8 cellular contexts compared by ENCODE assay signal in the genomic region with DNA sequence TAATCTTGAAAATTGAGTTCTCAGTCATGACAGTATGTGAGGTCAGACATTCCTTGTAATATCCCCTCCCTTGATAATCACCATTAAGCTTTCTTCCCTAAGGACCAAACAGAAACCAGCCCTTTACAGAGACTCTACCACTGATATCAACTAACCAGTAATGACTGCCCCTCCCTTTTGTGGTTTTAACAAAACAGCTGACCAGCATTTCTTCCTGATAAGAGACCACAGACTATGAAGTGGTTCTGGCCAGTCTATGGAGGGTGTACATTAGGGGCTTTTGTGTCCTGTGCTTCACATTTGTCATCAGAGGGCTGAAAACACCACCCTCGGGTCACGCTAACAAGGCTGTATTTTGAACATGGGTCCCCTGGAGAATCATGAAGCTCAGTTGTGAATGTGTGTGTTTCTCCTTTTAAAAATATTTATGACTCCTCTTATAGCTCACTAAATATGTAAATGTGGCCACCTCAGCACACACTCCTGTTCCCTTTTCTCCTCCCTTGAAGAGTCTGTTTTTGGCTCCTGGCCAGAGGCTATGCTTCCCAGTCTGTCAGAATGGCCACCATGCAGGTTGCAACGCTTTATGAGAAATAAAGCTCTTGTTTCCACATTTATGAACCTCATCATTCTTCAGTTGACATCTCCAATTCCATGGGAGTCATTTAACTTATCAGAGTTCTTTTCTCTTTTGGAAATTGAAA.
DNase-seq lines count a peak whose midpoint lies in the region; ATAC-seq, FAIRE-seq and TF ChIP-seq lines count a peak whose summit lies in the region.

No MANE protein-coding gene starts in this region.

- H3K27me3 ChIP-seq in astrocyte (ENCODE audit: insufficient read depth, low read length) = no peaks in the 10 kb centered on the region
- no peaks in the 10 kb centered on the region for H3K27me3 ChIP-seq in dorsolateral prefrontal cortex

- no peaks in the 10 kb centered on the region for H3K79me2 ChIP-seq in astrocyte (ENCODE audit: insufficient read depth, low read length)

- H3K4me3 ChIP-seq in astrocyte (ENCODE audit: insufficient read depth, low read depth, low read length) (no peak overlapping the region), dorsolateral prefrontal cortex (no peak overlapping the region)

- no peak for TF ChIP-seq CTCF in CD14-positive monocyte (IDR thresholded peaks at IDR 0.05)
- TF ChIP-seq CTCF in astrocyte (IDR thresholded peaks at IDR 0.05; ENCODE audit: insufficient read depth, low read depth, low read length) = no peak
- no peak for TF ChIP-seq CTCF in RWPE1 (conservative IDR thresholded peaks at IDR 0.05; ENCODE audit: low read depth)
- no peak for TF ChIP-seq CTCF in dorsolateral prefrontal cortex (IDR thresholded peaks at IDR 0.05 in 54 of 56, conservative IDR thresholded peaks at IDR 0.05 in 2 of 56; ENCODE audit: low read depth in 1 of 56, partially characterized antibody in 56 of 56)

- H3K9me3 Mint-ChIP-seq in CD14-positive monocyte (no peaks in the 10 kb centered on the region), astrocyte (ENCODE audit: unreplicated experiment) (no peaks in the 10 kb centered on the region)

- H3K9me3 ChIP-seq in astrocyte (ENCODE audit: insufficient read depth, low read depth, low read length) = no peaks in the 10 kb centered on the region

- peaks cover 22% of the 10 kb centered on the region for H3K4me1 Mint-ChIP-seq in CD14-positive monocyte
- peaks cover 21% of the 10 kb centered on the region for H3K4me1 Mint-ChIP-seq in astrocyte (ENCODE audit: low read depth, unreplicated experiment)

- no peaks in the 10 kb centered on the region for H4K20me1 ChIP-seq in astrocyte (ENCODE audit: insufficient read depth, low read length)

- no peak for FAIRE-seq in astrocyte (lab: Jason Lieb, UNC)

- intact Hi-C loops in CD14-positive monocyte (cut with micrococcal nuclease) = loop anchor here in 1 of 2 donors (2.0 kb wide), 1 partner anchor 233 kb away; no protein-coding TSS in a partner anchor
- intact Hi-C loops in dorsolateral prefrontal cortex (cut with DNase I) = loop anchor here in 1 of 2 donors (2.0 kb wide), 1 partner anchor 233 kb away; no protein-coding TSS in a partner anchor

- peak overlapping the region in 2 of 7 donors; percentile 46 to 51 for H3K27ac Mint-ChIP-seq in CD14-positive monocyte
- H3K27ac Mint-ChIP-seq in astrocyte (ENCODE audit: unreplicated experiment) = peak overlapping the region; percentile 23

- CTCF ChIA-PET in RWPE1 (lab: Yijun Ruan, JAX) = interaction anchor here (0.6 to 1.9 kb wide), 9 partner anchors 11 to 743 kb away, joined by 3 to 8 read pairs (median 3); no protein-coding TSS in a partner anchor

- POLR2A ChIA-PET in RWPE1 (lab: Yijun Ruan, JAX; ENCODE audit: low non-redundant PET) = no interaction called here

- DNase-seq in CD14-positive monocyte (ENCODE audit: low spot score) (peak; percentile 62), Kasumi-1 (lab: John Stamatoyannopoulos, UW) (peak; percentile 15 to 44), astrocyte (ENCODE audit: low read depth) (peak; percentile 82), RWPE1 (ENCODE audit: low spot score) (no peak), dorsolateral prefrontal cortex (no peak), amniotic stem cell (lab: John Stamatoyannopoulos, UW) (no peak)
- DNase-seq in activated naive CD4-positive, alpha-beta T cell treated with anti-CD3 and anti-CD28 coated beads, Interleukin-2, amount 50 U/mL, for 16 hours = no peak

- H3K27me3 Mint-ChIP-seq in CD14-positive monocyte (ENCODE audit: low read depth in 3 of 3) (peaks cover 0 to 1% (median 0%) of the 10 kb centered on the region in 3 donors), astrocyte (ENCODE audit: low read depth, unreplicated experiment) (no peaks in the 10 kb centered on the region)

- no peaks in the 10 kb centered on the region for H3K4me1 ChIP-seq in astrocyte (ENCODE audit: insufficient read depth, low read length)

- no peaks in the 10 kb centered on the region for H3K36me3 Mint-ChIP-seq in CD14-positive monocyte
- H3K36me3 Mint-ChIP-seq in astrocyte (ENCODE audit: low read depth, unreplicated experiment) = no peaks in the 10 kb centered on the region

- ATAC-seq in GM21447 (IDR thresholded peaks at IDR 0.05; ENCODE audit: unreplicated experiment) = peak; percentile 51

- H3K27ac ChIP-seq in astrocyte (ENCODE audit: low read depth, low read length) (no peak overlapping the region), RWPE1 (no peak overlapping the region), dorsolateral prefrontal cortex (no peak overlapping the region)

- H3K36me3 ChIP-seq in astrocyte (ENCODE audit: insufficient read depth, low read length) = no peaks in the 10 kb centered on the region

- no peak overlapping the region for H3K4me2 ChIP-seq in astrocyte (ENCODE audit: low read length)

- no peak overlapping the region for H3K9ac ChIP-seq in astrocyte (ENCODE audit: low read length)

- H3K4me3 Mint-ChIP-seq in CD14-positive monocyte = peak overlapping the region in 1 of 2 donors; percentile 44
- no peak overlapping the region for H3K4me3 Mint-ChIP-seq in astrocyte (ENCODE audit: unreplicated experiment)

- no peak overlapping the region for H2AFZ ChIP-seq in astrocyte (ENCODE audit: low read depth, low read length)

Comparison
In these comparisons a context has a peak if more than half of its experiments do, and no peak if none do; other contexts are left out.
1. DNase-seq: peak in CD14-positive monocyte (single experiment), Kasumi-1 (2 of 2) and astrocyte (single experiment); none in RWPE1 (single experiment), activated naive CD4-positive, alpha-beta T cell treated with anti-CD3 and anti-CD28 coated beads, Interleukin-2, amount 50 U/mL, for 16 hours (single experiment), dorsolateral prefrontal cortex (0 of 10) and amniotic stem cell (single experiment).